25 cellular contexts compared by ENCODE assay signal in the genomic region with DNA sequence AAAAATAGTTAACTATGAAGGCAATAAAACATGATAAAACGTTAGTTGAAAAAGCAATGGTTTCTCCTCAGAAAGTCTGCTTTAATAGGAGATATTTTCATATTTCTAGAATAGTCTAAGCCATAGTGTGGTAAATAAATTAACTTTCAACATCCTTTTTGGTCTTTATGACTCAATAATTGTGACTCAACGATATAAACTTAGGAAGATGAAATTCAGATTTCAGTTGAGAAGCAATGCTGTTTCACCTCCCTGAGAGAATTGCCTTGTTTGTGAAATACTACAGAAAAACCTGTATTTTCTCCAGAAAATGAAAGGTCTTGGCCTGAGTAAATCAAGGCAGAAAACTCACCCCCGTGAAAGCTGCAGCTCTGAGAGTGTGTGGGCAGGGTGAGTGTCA.
DNase-seq lines count a peak whose midpoint lies in the region; TF ChIP-seq lines count a peak whose summit lies in the region.
"Had no signal": no experiment of that assay in that cellular context is flagged by ENCODE, and none has a peak within 500 bp of the region (broad histone marks: within the 10 kb centered on the region; RNA-seq: fewer than 3 reads in every experiment).

No MANE protein-coding gene starts in this region.

- H3K9me3 ChIP-seq in breast epithelium, result no peaks in the 10 kb centered on the region
- no peaks in the 10 kb centered on the region for H3K9me3 ChIP-seq in colonic mucosa
- H3K9me3 ChIP-seq: HAP-1, lower lobe of right lung, neutrophil, psoas muscle, stomach had no signal

- H3K36me3 Mint-ChIP-seq in MCF 10A (ENCODE audit: insufficient read depth, unreplicated experiment), result no peaks in the 10 kb centered on the region
- H3K36me3 Mint-ChIP-seq: activated CD4-positive, alpha-beta memory T cell treated with anti-CD3 and anti-CD28 coated beads for 36 hours had no signal

- H3K4me3 ChIP-seq in breast epithelium (no peak overlapping the region), fibroblast of mammary gland (ENCODE audit: control insufficient read depth, low read depth, low read length) (no peak overlapping the region), colonic mucosa (no peak overlapping the region)
- H3K4me3 ChIP-seq: HAP-1, lower lobe of right lung, psoas muscle, smooth muscle cell, stomach had no signal

- peaks cover 45% of the 10 kb centered on the region for H3K4me1 Mint-ChIP-seq in MCF 10A (ENCODE audit: insufficient read depth, unreplicated experiment)

- H3K4me1 ChIP-seq in breast epithelium (no peaks in the 10 kb centered on the region), colonic mucosa (no peaks in the 10 kb centered on the region)
- H3K4me1 ChIP-seq: HAP-1, lower lobe of right lung had no signal

- TF ChIP-seq CTCF in MCF 10A (IDR thresholded peaks at IDR 0.05; ENCODE audit: unreplicated experiment) (no peak), breast epithelium (IDR thresholded peaks at IDR 0.05) (no peak), fibroblast of mammary gland (conservative IDR thresholded peaks at IDR 0.05; ENCODE audit: control insufficient read depth, insufficient read depth, low read depth, low read length) (no peak), colonic mucosa (IDR thresholded peaks at IDR 0.05) (no peak)

- H3K27ac ChIP-seq in breast epithelium (no peak overlapping the region), colonic mucosa (no peak overlapping the region)
- H3K27ac ChIP-seq: lower lobe of right lung, neutrophil, psoas muscle, stomach had no signal

- H3K27me3 ChIP-seq in breast epithelium (no peaks in the 10 kb centered on the region), colonic mucosa (no peaks in the 10 kb centered on the region)
- H3K27me3 ChIP-seq: neutrophil, stomach had no signal

- H3K9ac ChIP-seq in colonic mucosa (ENCODE audit: low read depth in 2 of 2, low read length in 2 of 2), result no peak overlapping the region

- no peaks in the 10 kb centered on the region for H3K27me3 Mint-ChIP-seq in MCF 10A (ENCODE audit: insufficient read depth, unreplicated experiment)
- H3K27me3 Mint-ChIP-seq: activated CD4-positive, alpha-beta memory T cell treated with anti-CD3 and anti-CD28 coated beads for 36 hours had no signal

- peak; percentile 36 for DNase-seq in MCF 10A (ENCODE audit: unreplicated experiment)
- DNase-seq in breast epithelium (ENCODE audit: low spot score in 2 of 2), result no peak
- peak; percentile 8 for DNase-seq in amniotic stem cell (lab: John Stamatoyannopoulos, UW)
- peak; percentile 83 for DNase-seq in fibroblast of mammary gland (ENCODE audit: low read depth)
- peak; percentile 56 for DNase-seq in stromal cell of bone marrow (ENCODE audit: low read depth)
- DNase-seq in mesenteric fat pad (ENCODE audit: low spot score), result no peak
- DNase-seq in stimulated activated naive CD4-positive, alpha-beta T cell treated with Interleukin-2 at 50 U/mL for 16 hours (lab: John Stamatoyannopoulos, UW), result no peak
- DNase-seq in colonic mucosa, result no peak
- DNase-seq: 8988T; activated CD4-positive, alpha-beta memory T cell treated with anti-CD3 and anti-CD28 coated beads for 36 hours; activated CD4-positive, CD25-positive, alpha-beta regulatory T cell; activated gamma-delta T cell treated with Interleukin-2 at 50 U/mL for 16 hours; C1 segment of cervical spinal cord; kidney; lower lobe of right lung; NCI-H146; NCI-H2171; NCI-H526; psoas muscle; RPMI8226; stomach had no signal

- POLR2A ChIA-PET in MCF 10A (lab: Yijun Ruan, JAX), result interaction anchor here (0.7 to 4.1 kb wide), 3 partner anchors 9 to 88 kb away, joined by 4 to 51 read pairs (median 6); no protein-coding TSS in a partner anchor

- H3K9me3 Mint-ChIP-seq in MCF 10A (ENCODE audit: unreplicated experiment), result no peaks in the 10 kb centered on the region
- H3K9me3 Mint-ChIP-seq: activated CD4-positive, alpha-beta memory T cell treated with anti-CD3 and anti-CD28 coated beads for 36 hours had no signal

- no TSS peak for BruUV-seq in MCF 10A (replicated peaks; lab: Mats Ljungman, UMichigan)

- no peak for TF ChIP-seq POLR2A in breast epithelium (IDR thresholded peaks at IDR 0.05)

- CTCF ChIA-PET in MCF 10A (lab: Yijun Ruan, JAX), result no interaction called here

- H3K27ac Mint-ChIP-seq in MCF 10A (ENCODE audit: low read depth, unreplicated experiment), result peak overlapping the region; percentile 78
- H3K27ac Mint-ChIP-seq: activated CD4-positive, alpha-beta memory T cell treated with anti-CD3 and anti-CD28 coated beads for 36 hours; type B pancreatic cell had no signal

- intact Hi-C loops in MCF 10A (cut with micrococcal nuclease), result loop anchor here (5.0 to 10.0 kb wide), 2 partner anchors 263 to 691 kb away; partner anchors contain the start of gene PPP3R1
- intact Hi-C loops in breast epithelium (cut with DNase I; ENCODE audit: low total_unique reads), result no loop called here
- intact Hi-C loops in colonic mucosa (cut with DNase I), result no loop called here

- no peaks in the 10 kb centered on the region for H3K36me3 ChIP-seq in breast epithelium
- H3K36me3 ChIP-seq in colonic mucosa, result no peaks in the 10 kb centered on the region
- H3K36me3 ChIP-seq: HAP-1, lower lobe of right lung, neutrophil, stomach had no signal

- no peak overlapping the region for H3K4me3 Mint-ChIP-seq in MCF 10A (ENCODE audit: unreplicated experiment)
- H3K4me3 Mint-ChIP-seq: activated CD4-positive, alpha-beta memory T cell treated with anti-CD3 and anti-CD28 coated beads for 36 hours; type B pancreatic cell had no signal

Comparison
In these comparisons a context has a peak if more than half of its experiments do, and no peak if none do; other contexts are left out.
1. DNase-seq: peak in MCF 10A (single experiment), amniotic stem cell (single experiment), fibroblast of mammary gland (single experiment) and stromal cell of bone marrow (single experiment); none in breast epithelium (0 of 2), mesenteric fat pad (single experiment), stimulated activated naive CD4-positive, alpha-beta T cell treated with Interleukin-2 at 50 U/mL for 16 hours (single experiment) and colonic mucosa (single experiment).